ENCODE assay signal across 1 cellular context in genomic region chr5:150409638-150410523, GRCh38.
TF ChIP-seq lines count a peak whose summit lies in the region.

No MANE protein-coding gene starts in this region.

TF ChIP-seq in GM12878, 131 proteins besides CTCF, POLR2A, EP300 and RAD21 (continued from another document and continues in another):
- TF ChIP-seq POU2F2 (IDR thresholded peaks at IDR 0.05; ENCODE audit: borderline replicate concordance, low read depth, low read length) (peak; percentile 89; the same call in 2 of the 3 replicates), RFX5 (IDR thresholded peaks at IDR 0.05; ENCODE audit: low read depth, low read length) (peak; percentile 99), STAT1 (conservative IDR thresholded peaks at IDR 0.05) (no peak), GABPA (IDR thresholded peaks at IDR 0.05; ENCODE audit: low read depth) (no peak), MEF2B (IDR thresholded peaks at IDR 0.05; ENCODE audit: partially characterized antibody, poor library complexity, severe bottlenecking) (no peak), IKZF2 (IDR thresholded peaks at IDR 0.05) (peak; percentile 79 to 83), WRNIP1 (IDR thresholded peaks at IDR 0.05; ENCODE audit: borderline replicate concordance, low read depth, low read length) (peak; percentile 90; the same call in 1 of the 2 replicates), ZNF622 (IDR thresholded peaks at IDR 0.05) (no peak), NKRF (conservative IDR thresholded peaks at IDR 0.05) (peak; percentile 38; the same call in 1 of the 2 replicates), JUNB (IDR thresholded peaks at IDR 0.05) (no peak), NR2C1 (IDR thresholded peaks at IDR 0.05) (no peak), NFXL1 (IDR thresholded peaks at IDR 0.05; ENCODE audit: borderline replicate concordance) (no peak), ZNF217 (IDR thresholded peaks at IDR 0.05) (no peak), YY1 (IDR thresholded peaks at IDR 0.05; ENCODE audit: low read depth, low read length) (peak; percentile 26; the same call in 1 of the 2 replicates), EZH2 (IDR thresholded peaks at IDR 0.05; ENCODE audit: borderline replicate concordance, control insufficient read depth, low read depth, low read length) (no peak), EGR1 (IDR thresholded peaks at IDR 0.05; ENCODE audit: borderline replicate concordance in 1 of 2, low read depth in 2 of 2, low read length in 2 of 2) (0 out of 3 replicates have a peak, but pooled peaks of 1 of the 2 experiments have one; percentile 41), TBL1XR1 (IDR thresholded peaks at IDR 0.05; ENCODE audit: low read depth, low read length) (no peak), CEBPB (IDR thresholded peaks at IDR 0.05; ENCODE audit: borderline replicate concordance in 1 of 2, low read depth in 2 of 2, low read length in 2 of 2) (peak in 1 of 2 experiments; percentile 72; a peak in 1 of 4 replicates), ZNF384 (IDR thresholded peaks at IDR 0.05; ENCODE audit: borderline replicate concordance, low read depth, low read length) (0 out of 2 replicates have a peak, but pooled peaks have one; percentile 13), FOXM1 (IDR thresholded peaks at IDR 0.05; ENCODE audit: low read depth, low read length) (no peak), TCF7 (IDR thresholded peaks at IDR 0.05; ENCODE audit: borderline replicate concordance) (no peak), SMARCA5 (IDR thresholded peaks at IDR 0.05) (0 out of 2 replicates have a peak, but pooled peaks have one; percentile 47), CUX1 (IDR thresholded peaks at IDR 0.05; ENCODE audit: insufficient replicate concordance, low read depth, low read length) (no peak), JUND (IDR thresholded peaks at IDR 0.05; ENCODE audit: low read depth, low read length) (no peak), DPF2 (IDR thresholded peaks at IDR 0.05) (peak; percentile 20; the same call in 1 of the 2 replicates), CBX5 (IDR thresholded peaks at IDR 0.05; ENCODE audit: low read depth) (no peak), IRF4 (IDR thresholded peaks at IDR 0.05; ENCODE audit: low read depth, low read length) (peak; percentile 6; the same call in 1 of the 2 replicates), BRCA1 (IDR thresholded peaks at IDR 0.05; ENCODE audit: low read depth, low read length) (no peak), SIX5 (IDR thresholded peaks at IDR 0.05; ENCODE audit: low read depth, low read length, severe bottlenecking) (no peak), SP1 (IDR thresholded peaks at IDR 0.05; ENCODE audit: low read depth, low read length) (no peak), E2F4 (IDR thresholded peaks at IDR 0.05; ENCODE audit: low read depth, low read length) (no peak), FOXK2 (IDR thresholded peaks at IDR 0.05) (no peak), RUNX3 (IDR thresholded peaks at IDR 0.05; ENCODE audit: low read length) (no peak), BCL11A (IDR thresholded peaks at IDR 0.05; ENCODE audit: low read depth, low read length) (peak; percentile 49; the same call in 1 of the 2 replicates), FOS (IDR thresholded peaks at IDR 0.05; ENCODE audit: borderline replicate concordance, extremely low read depth, insufficient read length) (no peak), ATF7 (IDR thresholded peaks at IDR 0.05; ENCODE audit: low read depth) (peak; percentile 66), MEF2A (IDR thresholded peaks at IDR 0.05; ENCODE audit: insufficient read depth, low read depth, low read length) (0 out of 2 replicates have a peak, but pooled peaks have one; percentile 54), CBFB (IDR thresholded peaks at IDR 0.05; ENCODE audit: low read depth) (peak; percentile 58; the same call in 1 of the 2 replicates), SRF (IDR thresholded peaks at IDR 0.05; ENCODE audit: low read depth in 2 of 2, low read length in 2 of 2) (no peak), IKZF1 (conservative IDR thresholded peaks at IDR 0.05) (peak; percentile 78), SUZ12 (IDR thresholded peaks at IDR 0.05; ENCODE audit: unreplicated experiment) (no peak)
- TF ChIP-seq, protein P1, sequence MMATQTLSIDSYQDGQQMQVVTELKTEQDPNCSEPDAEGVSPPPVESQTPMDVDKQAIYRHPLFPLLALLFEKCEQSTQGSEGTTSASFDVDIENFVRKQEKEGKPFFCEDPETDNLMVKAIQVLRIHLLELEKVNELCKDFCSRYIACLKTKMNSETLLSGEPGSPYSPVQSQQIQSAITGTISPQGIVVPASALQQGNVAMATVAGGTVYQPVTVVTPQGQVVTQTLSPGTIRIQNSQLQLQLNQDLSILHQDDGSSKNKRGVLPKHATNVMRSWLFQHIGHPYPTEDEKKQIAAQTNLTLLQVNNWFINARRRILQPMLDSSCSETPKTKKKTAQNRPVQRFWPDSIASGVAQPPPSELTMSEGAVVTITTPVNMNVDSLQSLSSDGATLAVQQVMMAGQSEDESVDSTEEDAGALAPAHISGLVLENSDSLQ (IDR thresholded peaks at IDR 0.05), result peak; percentile 54; the same call in 1 of the 2 replicates
- TF ChIP-seq, protein P2, sequence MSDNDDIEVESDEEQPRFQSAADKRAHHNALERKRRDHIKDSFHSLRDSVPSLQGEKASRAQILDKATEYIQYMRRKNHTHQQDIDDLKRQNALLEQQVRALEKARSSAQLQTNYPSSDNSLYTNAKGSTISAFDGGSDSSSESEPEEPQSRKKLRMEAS (IDR thresholded peaks at IDR 0.05; ENCODE audit: low read depth, low read length), result no peak
- TF ChIP-seq, protein P3, sequence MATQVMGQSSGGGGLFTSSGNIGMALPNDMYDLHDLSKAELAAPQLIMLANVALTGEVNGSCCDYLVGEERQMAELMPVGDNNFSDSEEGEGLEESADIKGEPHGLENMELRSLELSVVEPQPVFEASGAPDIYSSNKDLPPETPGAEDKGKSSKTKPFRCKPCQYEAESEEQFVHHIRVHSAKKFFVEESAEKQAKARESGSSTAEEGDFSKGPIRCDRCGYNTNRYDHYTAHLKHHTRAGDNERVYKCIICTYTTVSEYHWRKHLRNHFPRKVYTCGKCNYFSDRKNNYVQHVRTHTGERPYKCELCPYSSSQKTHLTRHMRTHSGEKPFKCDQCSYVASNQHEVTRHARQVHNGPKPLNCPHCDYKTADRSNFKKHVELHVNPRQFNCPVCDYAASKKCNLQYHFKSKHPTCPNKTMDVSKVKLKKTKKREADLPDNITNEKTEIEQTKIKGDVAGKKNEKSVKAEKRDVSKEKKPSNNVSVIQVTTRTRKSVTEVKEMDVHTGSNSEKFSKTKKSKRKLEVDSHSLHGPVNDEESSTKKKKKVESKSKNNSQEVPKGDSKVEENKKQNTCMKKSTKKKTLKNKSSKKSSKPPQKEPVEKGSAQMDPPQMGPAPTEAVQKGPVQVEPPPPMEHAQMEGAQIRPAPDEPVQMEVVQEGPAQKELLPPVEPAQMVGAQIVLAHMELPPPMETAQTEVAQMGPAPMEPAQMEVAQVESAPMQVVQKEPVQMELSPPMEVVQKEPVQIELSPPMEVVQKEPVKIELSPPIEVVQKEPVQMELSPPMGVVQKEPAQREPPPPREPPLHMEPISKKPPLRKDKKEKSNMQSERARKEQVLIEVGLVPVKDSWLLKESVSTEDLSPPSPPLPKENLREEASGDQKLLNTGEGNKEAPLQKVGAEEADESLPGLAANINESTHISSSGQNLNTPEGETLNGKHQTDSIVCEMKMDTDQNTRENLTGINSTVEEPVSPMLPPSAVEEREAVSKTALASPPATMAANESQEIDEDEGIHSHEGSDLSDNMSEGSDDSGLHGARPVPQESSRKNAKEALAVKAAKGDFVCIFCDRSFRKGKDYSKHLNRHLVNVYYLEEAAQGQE (IDR thresholded peaks at IDR 0.05; ENCODE audit: low read depth, low read length), result no peak
- TF ChIP-seq, protein P4, sequence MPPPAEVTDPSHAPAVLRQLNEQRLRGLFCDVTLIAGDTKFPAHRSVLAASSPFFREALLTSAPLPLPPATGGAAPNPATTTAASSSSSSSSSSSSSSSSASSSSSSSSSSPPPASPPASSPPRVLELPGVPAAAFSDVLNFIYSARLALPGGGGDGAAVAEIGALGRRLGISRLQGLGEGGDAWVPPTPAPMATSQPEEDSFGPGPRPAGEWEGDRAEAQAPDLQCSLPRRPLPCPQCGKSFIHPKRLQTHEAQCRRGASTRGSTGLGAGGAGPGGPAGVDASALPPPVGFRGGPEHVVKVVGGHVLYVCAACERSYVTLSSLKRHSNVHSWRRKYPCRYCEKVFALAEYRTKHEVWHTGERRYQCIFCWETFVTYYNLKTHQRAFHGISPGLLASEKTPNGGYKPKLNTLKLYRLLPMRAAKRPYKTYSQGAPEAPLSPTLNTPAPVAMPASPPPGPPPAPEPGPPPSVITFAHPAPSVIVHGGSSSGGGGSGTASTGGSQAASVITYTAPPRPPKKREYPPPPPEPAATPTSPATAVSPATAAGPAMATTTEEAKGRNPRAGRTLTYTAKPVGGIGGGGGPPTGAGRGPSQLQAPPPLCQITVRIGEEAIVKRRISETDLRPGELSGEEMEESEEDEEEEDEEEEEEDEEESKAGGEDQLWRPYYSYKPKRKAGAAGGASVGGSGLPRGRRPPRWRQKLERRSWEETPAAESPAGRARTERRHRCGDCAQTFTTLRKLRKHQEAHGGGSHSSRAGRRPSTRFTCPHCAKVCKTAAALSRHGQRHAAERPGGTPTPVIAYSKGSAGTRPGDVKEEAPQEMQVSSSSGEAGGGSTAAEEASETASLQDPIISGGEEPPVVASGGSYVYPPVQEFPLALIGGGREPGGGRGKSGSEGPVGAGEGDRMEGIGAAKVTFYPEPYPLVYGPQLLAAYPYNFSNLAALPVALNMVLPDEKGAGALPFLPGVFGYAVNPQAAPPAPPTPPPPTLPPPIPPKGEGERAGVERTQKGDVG (CRISPR knock-in tag; IDR thresholded peaks at IDR 0.05), result peak; percentile 65
- TF ChIP-seq, protein P5, sequence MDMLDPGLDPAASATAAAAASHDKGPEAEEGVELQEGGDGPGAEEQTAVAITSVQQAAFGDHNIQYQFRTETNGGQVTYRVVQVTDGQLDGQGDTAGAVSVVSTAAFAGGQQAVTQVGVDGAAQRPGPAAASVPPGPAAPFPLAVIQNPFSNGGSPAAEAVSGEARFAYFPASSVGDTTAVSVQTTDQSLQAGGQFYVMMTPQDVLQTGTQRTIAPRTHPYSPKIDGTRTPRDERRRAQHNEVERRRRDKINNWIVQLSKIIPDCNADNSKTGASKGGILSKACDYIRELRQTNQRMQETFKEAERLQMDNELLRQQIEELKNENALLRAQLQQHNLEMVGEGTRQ (IDR thresholded peaks at IDR 0.05; ENCODE audit: borderline replicate concordance, low read depth, low read length), result no peak
